ENCODE assay signal across 1 cellular context in genomic region chr9:96222132-96222531, GRCh38.
TF ChIP-seq lines count a peak whose summit lies in the region.

No MANE protein-coding gene starts in this region.

TF ChIP-seq in SK-N-SH, 30 proteins besides CTCF, POLR2A, EP300 and RAD21 (continued from another document):
- TF ChIP-seq SMC3 (IDR thresholded peaks at IDR 0.05; ENCODE audit: low read depth, low read length): no peak
- TF ChIP-seq, protein P1, sequence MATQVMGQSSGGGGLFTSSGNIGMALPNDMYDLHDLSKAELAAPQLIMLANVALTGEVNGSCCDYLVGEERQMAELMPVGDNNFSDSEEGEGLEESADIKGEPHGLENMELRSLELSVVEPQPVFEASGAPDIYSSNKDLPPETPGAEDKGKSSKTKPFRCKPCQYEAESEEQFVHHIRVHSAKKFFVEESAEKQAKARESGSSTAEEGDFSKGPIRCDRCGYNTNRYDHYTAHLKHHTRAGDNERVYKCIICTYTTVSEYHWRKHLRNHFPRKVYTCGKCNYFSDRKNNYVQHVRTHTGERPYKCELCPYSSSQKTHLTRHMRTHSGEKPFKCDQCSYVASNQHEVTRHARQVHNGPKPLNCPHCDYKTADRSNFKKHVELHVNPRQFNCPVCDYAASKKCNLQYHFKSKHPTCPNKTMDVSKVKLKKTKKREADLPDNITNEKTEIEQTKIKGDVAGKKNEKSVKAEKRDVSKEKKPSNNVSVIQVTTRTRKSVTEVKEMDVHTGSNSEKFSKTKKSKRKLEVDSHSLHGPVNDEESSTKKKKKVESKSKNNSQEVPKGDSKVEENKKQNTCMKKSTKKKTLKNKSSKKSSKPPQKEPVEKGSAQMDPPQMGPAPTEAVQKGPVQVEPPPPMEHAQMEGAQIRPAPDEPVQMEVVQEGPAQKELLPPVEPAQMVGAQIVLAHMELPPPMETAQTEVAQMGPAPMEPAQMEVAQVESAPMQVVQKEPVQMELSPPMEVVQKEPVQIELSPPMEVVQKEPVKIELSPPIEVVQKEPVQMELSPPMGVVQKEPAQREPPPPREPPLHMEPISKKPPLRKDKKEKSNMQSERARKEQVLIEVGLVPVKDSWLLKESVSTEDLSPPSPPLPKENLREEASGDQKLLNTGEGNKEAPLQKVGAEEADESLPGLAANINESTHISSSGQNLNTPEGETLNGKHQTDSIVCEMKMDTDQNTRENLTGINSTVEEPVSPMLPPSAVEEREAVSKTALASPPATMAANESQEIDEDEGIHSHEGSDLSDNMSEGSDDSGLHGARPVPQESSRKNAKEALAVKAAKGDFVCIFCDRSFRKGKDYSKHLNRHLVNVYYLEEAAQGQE (IDR thresholded peaks at IDR 0.05; ENCODE audit: low read depth, low read length): no peak
- no peak for TF ChIP-seq YY1 (IDR thresholded peaks at IDR 0.05; ENCODE audit: low read depth)
- TF ChIP-seq EZH2phosphoT487 (IDR thresholded peaks at IDR 0.05; ENCODE audit: borderline replicate concordance, low read depth): no peak
- TF ChIP-seq SIN3A (IDR thresholded peaks at IDR 0.05; ENCODE audit: borderline replicate concordance, low read depth, low read length): no peak
